In the genomic region with DNA sequence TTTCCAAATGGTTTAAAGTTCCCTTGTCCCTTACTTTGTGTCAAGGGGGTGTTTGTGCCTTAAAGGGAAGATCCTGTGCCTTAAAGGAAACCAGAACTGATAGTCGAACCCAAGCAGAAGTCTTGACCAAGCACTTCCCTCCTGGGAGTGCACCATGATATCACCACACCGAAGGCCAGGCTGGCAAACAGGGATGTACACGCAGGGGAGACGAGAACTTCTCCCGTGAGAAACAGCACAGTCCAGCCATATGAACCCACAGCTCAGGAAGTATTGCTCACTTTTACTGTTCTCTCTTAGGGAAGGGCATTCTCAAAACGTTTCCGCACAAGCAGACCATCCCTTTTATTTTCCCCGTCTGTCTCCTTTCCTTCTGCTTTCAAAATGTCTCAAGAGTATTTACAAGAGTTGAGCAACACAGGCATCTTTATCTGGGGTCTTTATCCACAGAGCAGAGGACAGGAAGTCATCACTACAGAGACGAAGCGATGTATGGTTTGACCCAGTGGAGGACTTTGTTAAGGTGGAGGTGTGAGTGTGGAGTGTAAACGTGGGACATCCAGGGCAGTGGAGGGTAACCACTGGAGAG, we compare ENCODE assay signal across 8 cellular contexts. TPM values are rescaled to one million over a fixed set of nuclear protein-coding genes. Genes with fewer than 3 reads are reported as not detected.
DNase-seq lines count a peak whose midpoint lies in the region; ATAC-seq and TF ChIP-seq lines count a peak whose summit lies in the region.

No MANE protein-coding gene starts in this region.

- no peaks in the 10 kb centered on the region; the same call in 1 of the 2 replicates for H3K27me3 Mint-ChIP-seq in HFFc6 (ENCODE audit: insufficient read depth)

- peak overlapping the region; percentile 90 for H3K4me3 Mint-ChIP-seq in HFFc6

- H3K9me3 Mint-ChIP-seq in HFFc6, result no peaks in the 10 kb centered on the region

- TF ChIP-seq CTCF in HFFc6 (IDR thresholded peaks at IDR 0.05), result peak; percentile 48; the same call in 1 of the 2 replicates

- no peaks in the 10 kb centered on the region for H3K36me3 ChIP-seq in skeletal muscle satellite cell (ENCODE audit: insufficient read depth, low read length)

- peaks cover 68% of the 10 kb centered on the region for H3K4me1 Mint-ChIP-seq in HFFc6 (ENCODE audit: low read depth)

- H3K27ac Mint-ChIP-seq in HFFc6, result peak overlapping the region; percentile 99

- ATAC-seq in GM21786 (IDR thresholded peaks at IDR 0.05; ENCODE audit: unreplicated experiment) (no peak), GM19452 (IDR thresholded peaks at IDR 0.05; ENCODE audit: unreplicated experiment) (no peak)

- no peaks in the 10 kb centered on the region for H3K36me3 Mint-ChIP-seq in HFFc6 (ENCODE audit: low read depth)

- no peaks in the 10 kb centered on the region for H3K9me3 ChIP-seq in skeletal muscle satellite cell (replicated peaks; ENCODE audit: low read length)

- DNase-seq in HFFc6 (no peak), UCSD-AML1 (lab: John Stamatoyannopoulos, UW; ENCODE audit: unreplicated experiment) (peak; percentile 63), globus pallidus (ENCODE audit: low spot score) (peak; percentile 67), SW 1271 (lab: John Stamatoyannopoulos, UW) (no peak), H4 (ENCODE audit: low spot score) (no peak)

- peak overlapping the region; percentile 69 for H3K4me3 ChIP-seq in skeletal muscle satellite cell (ENCODE audit: low read length)

- H3K4me1 ChIP-seq in skeletal muscle satellite cell (ENCODE audit: control insufficient read depth, insufficient read depth, low read length), result peaks cover 37% of the 10 kb centered on the region

- H3K9ac ChIP-seq in skeletal muscle satellite cell (ENCODE audit: low read depth, low read length), result peak overlapping the region; percentile 88

- H3K27me3 ChIP-seq in skeletal muscle satellite cell (ENCODE audit: control insufficient read depth, insufficient read depth, low read length), result no peaks in the 10 kb centered on the region

- peak overlapping the region; percentile 84 for H3K4me2 ChIP-seq in skeletal muscle satellite cell (ENCODE audit: low read length)

RNA-seq across cellular contexts. Expression of a gene that starts 12.8 kb away (rescaled TPM):
- 10 to 100 TPM; 21.1 to 39.2 (median 29.3) TPM for total RNA-seq in HFFc6 (2021; fragmentation: NEBNext Ultra II Directional; extraction: Animal tissue kit (Norgen Biotek cat#: 25700))
- 7.6 and 14.4 TPM in 2 replicates for total RNA-seq in skeletal muscle satellite cell (2012; rRNA removed)
- total RNA-seq in H4 (2014; rRNA removed; shearing (Covaris generic)), result 26.9 and 38.9 TPM in 2 replicates

RNA-seq across cellular contexts. Expression of a gene that starts 48.6 kb away (rescaled TPM):
- 1 to 10 TPM in 3 of 6 experiments, under 1 TPM in 3; 0.73 to 1.4 (median 1.1) TPM for total RNA-seq in HFFc6 (2021; fragmentation: NEBNext Ultra II Directional; extraction: Animal tissue kit (Norgen Biotek cat#: 25700))
- total RNA-seq in skeletal muscle satellite cell (2012; rRNA removed), result 0.22 and 0.25 TPM in 2 replicates
- total RNA-seq in H4 (2014; rRNA removed; shearing (Covaris generic)), result not detected in 2 replicates

Comparison
In these comparisons a context has a peak if more than half of its experiments do, and no peak if none do; other contexts are left out.
1. DNase-seq: peak in UCSD-AML1 (single experiment) and globus pallidus (single experiment); none in HFFc6 (single experiment), SW 1271 (0 of 2) and H4 (single experiment).